Comparison of ENCODE assay signal across 35 cellular contexts in genomic region chr6:168206681-168207274, GRCh38.
DNase-seq lines count a peak whose midpoint lies in the region; ATAC-seq and TF ChIP-seq lines count a peak whose summit lies in the region.
"Had no signal": no experiment of that assay in that cellular context is flagged by ENCODE, and none has a peak within 500 bp of the region (broad histone marks: within the 10 kb centered on the region; RNA-seq: fewer than 3 reads in every experiment).

No MANE protein-coding gene starts in this region.

- peak; percentile 96 for ATAC-seq in esophagus mucosa
- ATAC-seq in HG02610 (IDR thresholded peaks at IDR 0.05; ENCODE audit: unreplicated experiment): no peak
- no peak for ATAC-seq in GM21390 (IDR thresholded peaks at IDR 0.05; ENCODE audit: unreplicated experiment)
- ATAC-seq: activated CD8-positive, alpha-beta memory T cell treated with anti-CD3 and anti-CD28 coated beads, Interleukin-2, amount 10 ng/mL, durations not matched to agents 7 days and 5 days; activated T-cell treated with anti-CD3 and anti-CD28 coated beads, Interleukin-2, amount 50 U/mL, for 72 hours; HCT116; naive thymus-derived CD4-positive, alpha-beta T cell; right cardiac atrium; stimulated activated effector memory CD8-positive, alpha-beta T cell treated with anti-CD3 and anti-CD28 coated beads, Interleukin-12 subunit alpha, Interleukin-12 subunit beta, amount 100 ng/mL, for 72 hours; WTC11 had no signal

- WGBS in sigmoid colon, 2 donors: 90 to 94% methylated on average over 16 of the region's 16 CpGs

- no peak for TF ChIP-seq EP300 in sigmoid colon (IDR thresholded peaks at IDR 0.05)

- no peak for TF ChIP-seq POLR2A in sigmoid colon (IDR thresholded peaks at IDR 0.05)

- H3K9me3 ChIP-seq in sigmoid colon: no peaks in the 10 kb centered on the region
- H3K9me3 ChIP-seq: adrenal gland had no signal

- H3K36me3 ChIP-seq in sigmoid colon: no peaks in the 10 kb centered on the region
- H3K36me3 ChIP-seq: adrenal gland, brain microvascular endothelial cell, heart right ventricle, left ventricle myocardium inferior had no signal

- DNase-seq in M059J (ENCODE audit: low read depth): peak; percentile 9
- peak; percentile 56 for DNase-seq in medulla oblongata (ENCODE audit: extremely low spot score)
- peak; percentile 57 for DNase-seq in sigmoid colon
- no peak for DNase-seq in germinal center (ENCODE audit: low spot score)
- DNase-seq in NAMALWA (ENCODE audit: low spot score): no peak
- DNase-seq: activated CD4-positive, alpha-beta T cell treated with anti-CD3 and anti-CD28 coated beads, Interleukin-2, amount 50 U/mL, for 1 hour; activated CD8-positive, alpha-beta memory T cell treated with anti-CD3 and anti-CD28 coated beads, Interleukin-2, amount 10 ng/mL, durations not matched to agents 7 days and 5 days; activated naive CD4-positive, alpha-beta T cell treated with Interleukin-2 at 50 U/mL for 16 hours; activated T-cell treated with anti-CD3 and anti-CD28 coated beads, Interleukin-2, amount 50 U/mL, for 72 hours; brain microvascular endothelial cell; DND-41; foreskin fibroblast; heart right ventricle; Karpas-422; left ventricle myocardium inferior; naive thymus-derived CD4-positive, alpha-beta T cell; NCI-H1092 treated with DMSO at 0.1 percent for 48 hours; NCI-H187; NCI-H2171 treated with DMSO at 0.1 percent for 48 hours; NCI-H524; NK-92 treated with Interleukin-12 subunit alpha and Interleukin-12 subunit beta, amount 100 ng/mL, for 24 hours; right cardiac atrium; SHP77 treated with DMSO at 0.1 percent for 48 hours; stimulated activated CD4-positive, alpha-beta T cell treated with anti-CD3 and anti-CD28 coated beads, Interleukin-4, amount 100 ng/mL, for 24 hours; SW 1271; T-helper 9 cell had no signal

- no peaks in the 10 kb centered on the region for H3K27me3 ChIP-seq in sigmoid colon
- H3K27me3 ChIP-seq: adrenal gland, brain microvascular endothelial cell had no signal

- no peak for TF ChIP-seq CTCF in sigmoid colon (IDR thresholded peaks at IDR 0.05)

- intact Hi-C loops in sigmoid colon (cut with DNase I): no loop called here

- peak overlapping the region in 1 of 4 donors; percentile 26 for H3K27ac ChIP-seq in sigmoid colon
- H3K27ac ChIP-seq: adrenal gland, brain microvascular endothelial cell, C4-2B, heart right ventricle, HL-60, left ventricle myocardium inferior had no signal

- H3K4me1 ChIP-seq in sigmoid colon: peaks cover 0 to 3% (median 0%) of the 10 kb centered on the region in 4 donors
- H3K4me1 ChIP-seq: adrenal gland, heart right ventricle, left ventricle myocardium inferior had no signal

- H3K4me3 ChIP-seq in sigmoid colon: no peak overlapping the region
- H3K4me3 ChIP-seq: adrenal gland, heart right ventricle, left ventricle myocardium inferior had no signal

Comparison
In these comparisons a context has a peak if more than half of its experiments do, and no peak if none do; other contexts are left out.
1. DNase-seq: peak in M059J (single experiment), medulla oblongata (single experiment) and sigmoid colon (single experiment); none in germinal center (single experiment) and NAMALWA (single experiment).